In the genomic region with DNA sequence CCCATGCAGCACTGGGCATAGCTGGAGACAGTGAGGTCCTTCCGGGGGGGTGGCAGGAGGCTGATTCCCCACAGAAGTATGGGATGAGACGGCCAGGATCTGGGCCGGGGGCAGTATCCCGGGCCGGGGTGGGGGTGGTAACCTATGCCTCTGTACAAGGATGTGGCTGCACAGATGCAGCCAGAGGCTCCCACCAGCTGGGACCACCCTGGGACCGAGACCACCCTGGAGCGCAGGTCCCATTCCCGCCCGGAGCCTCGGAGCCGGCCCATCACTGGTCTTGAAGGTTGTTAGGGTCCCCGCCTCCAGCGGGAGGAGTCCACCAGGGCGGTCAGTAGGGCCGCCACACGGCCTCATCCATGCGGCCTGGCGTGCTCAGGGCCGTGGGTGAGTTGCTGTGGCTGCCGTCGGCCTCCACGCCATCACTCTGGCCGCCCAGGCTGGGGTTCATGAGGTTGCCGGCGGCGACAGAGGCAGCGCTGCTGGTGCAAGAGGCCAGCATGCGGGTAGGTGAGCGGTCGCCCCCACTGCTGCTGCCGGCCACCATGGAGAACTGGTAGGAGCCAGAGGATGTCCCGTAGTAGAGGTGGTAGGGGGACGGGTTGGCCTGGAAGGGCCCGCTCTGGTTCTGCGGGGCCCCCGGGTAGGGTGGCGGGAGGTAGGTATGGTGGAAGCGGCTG, we compare ENCODE assay signal across 1 cellular context.
TF ChIP-seq lines count a peak whose summit lies in the region.

No MANE protein-coding gene starts in this region.

TF ChIP-seq in H1, 55 proteins besides CTCF, POLR2A, EP300 and RAD21:
- TF ChIP-seq GTF2F1 (IDR thresholded peaks at IDR 0.05; ENCODE audit: borderline replicate concordance, low read depth, low read length) = no peak
- TF ChIP-seq POLR2AphosphoS5 (IDR thresholded peaks at IDR 0.05; ENCODE audit: low read depth, low read length) = no peak
- no peak for TF ChIP-seq CBX8 (IDR thresholded peaks at IDR 0.05; ENCODE audit: borderline replicate concordance, low read depth, low read length)
- no peak for TF ChIP-seq ASH2L (IDR thresholded peaks at IDR 0.05; ENCODE audit: low read length)
